22 cellular contexts compared by ENCODE assay signal in genomic region chr10:6231730-6232129, GRCh38.
"Had no signal": no experiment of that assay in that cellular context is flagged by ENCODE, and none has a peak within 500 bp of the region (broad histone marks: within the 10 kb centered on the region; RNA-seq: fewer than 3 reads in every experiment).

No MANE protein-coding gene starts in this region.

- H3K4me1 ChIP-seq: sigmoid colon, upper lobe of left lung had no signal

- FAIRE-seq: keratinocyte had no signal

- DNase-seq: activated B cell treated with CpG ODN at 0.5 μM for 24 hours; activated CD4-positive, alpha-beta memory T cell treated with anti-CD3 and anti-CD28 coated beads for 36 hours; activated CD4-positive, alpha-beta T cell treated with anti-CD3 and anti-CD28 coated beads for 4 hours; activated CD8-positive, alpha-beta memory T cell treated with anti-CD3 and anti-CD28 coated beads, Interleukin-2, amount 10 ng/mL, durations not matched to agents 7 days and 5 days; activated naive CD4-positive, alpha-beta T cell; activated T-cell treated with anti-CD3 and anti-CD28 coated beads for 4 hours; amniotic stem cell; effector CD4-positive, alpha-beta T cell; erythroblast; foreskin fibroblast; heart right ventricle; naive B cell; sigmoid colon; stimulated activated CD4-positive, alpha-beta T cell treated with anti-CD3 and anti-CD28 coated beads, Interleukin-15, amount 100 ng/mL, for 24 hours; stimulated activated naive B cell treated with anti-CD40 and anti-IgM and Interleukin-4, amounts not matched to agents 10 μg/mL and 1 μg/mL and 100 μg/mL, for 72 hours; T1000; upper lobe of left lung had no signal

- H3K9me3 ChIP-seq: heart right ventricle, sigmoid colon, upper lobe of left lung had no signal

- H3K27ac ChIP-seq: heart right ventricle, sigmoid colon, upper lobe of left lung had no signal

- H3K9me3 Mint-ChIP-seq: activated B cell treated with CpG ODN at 0.5 μM for 24 hours; activated CD4-positive, alpha-beta memory T cell treated with anti-CD3 and anti-CD28 coated beads for 36 hours; naive B cell; stimulated activated naive B cell treated with anti-CD40 and anti-IgM and Interleukin-4, amounts not matched to agents 10 μg/mL and 1 μg/mL and 100 μg/mL, for 72 hours had no signal

- H3K27me3 Mint-ChIP-seq: activated B cell treated with CpG ODN at 0.5 μM for 24 hours; activated CD4-positive, alpha-beta memory T cell treated with anti-CD3 and anti-CD28 coated beads for 36 hours; activated CD8-positive, alpha-beta memory T cell treated with anti-CD3 and anti-CD28 coated beads, Interleukin-2, amount 10 ng/mL, durations not matched to agents 7 days and 5 days; activated naive CD8-positive, alpha-beta T cell; naive B cell; stimulated activated naive B cell treated with anti-CD40 and anti-IgM and Interleukin-4, amounts not matched to agents 10 μg/mL and 1 μg/mL and 100 μg/mL, for 72 hours had no signal

- H3K4me3 Mint-ChIP-seq: activated B cell treated with CpG ODN at 0.5 μM for 24 hours; activated CD4-positive, alpha-beta memory T cell treated with anti-CD3 and anti-CD28 coated beads for 36 hours; activated CD8-positive, alpha-beta memory T cell treated with anti-CD3 and anti-CD28 coated beads, Interleukin-2, amount 10 ng/mL, durations not matched to agents 7 days and 5 days; activated naive CD8-positive, alpha-beta T cell; stimulated activated naive B cell treated with anti-CD40 and anti-IgM and Interleukin-4, amounts not matched to agents 10 μg/mL and 1 μg/mL and 100 μg/mL, for 72 hours had no signal

- ATAC-seq: activated CD8-positive, alpha-beta memory T cell treated with anti-CD3 and anti-CD28 coated beads, Interleukin-2, amount 10 ng/mL, durations not matched to agents 7 days and 5 days; heart right ventricle; left lobe of liver; stimulated activated naive B cell treated with anti-CD40 and anti-IgM and Interleukin-4, amounts not matched to agents 10 μg/mL and 1 μg/mL and 100 μg/mL, for 72 hours had no signal

- H3K4me1 Mint-ChIP-seq: activated B cell treated with CpG ODN at 0.5 μM for 24 hours, naive B cell had no signal

- H3K27me3 ChIP-seq: heart right ventricle, sigmoid colon, upper lobe of left lung had no signal

- H3K27ac Mint-ChIP-seq: activated B cell treated with CpG ODN at 0.5 μM for 24 hours; activated CD4-positive, alpha-beta memory T cell treated with anti-CD3 and anti-CD28 coated beads for 36 hours; activated naive CD8-positive, alpha-beta T cell; stimulated activated naive B cell treated with anti-CD40 and anti-IgM and Interleukin-4, amounts not matched to agents 10 μg/mL and 1 μg/mL and 100 μg/mL, for 72 hours had no signal

- H3K4me3 ChIP-seq: heart right ventricle, lung, sigmoid colon, smooth muscle cell, upper lobe of left lung had no signal

- H3K4me2 ChIP-seq: smooth muscle cell had no signal
